Comparison of ENCODE assay signal across 1 cellular context in the genomic region with DNA sequence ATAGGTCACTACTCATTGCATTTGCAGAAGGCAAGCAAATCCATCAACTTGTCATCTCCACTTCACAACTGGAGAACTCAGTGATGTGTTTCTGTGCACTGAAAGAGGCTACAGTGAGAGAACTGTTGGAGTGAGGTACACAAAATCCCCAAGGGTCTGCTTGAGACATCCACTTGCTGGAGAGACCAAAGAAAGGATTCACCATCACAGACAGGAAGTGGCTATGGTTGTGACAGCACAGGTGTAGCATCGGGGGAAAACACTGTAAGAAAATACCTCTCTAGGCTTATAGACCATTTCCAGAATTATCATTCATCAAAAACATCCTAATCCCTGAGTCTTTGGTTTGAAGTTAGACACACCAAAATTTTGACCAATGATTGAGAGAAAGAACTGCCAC.
TF ChIP-seq lines count a peak whose summit lies in the region.

No MANE protein-coding gene starts in this region.

TF ChIP-seq in endothelial cell of umbilical vein, 7 proteins besides CTCF, POLR2A, EP300 and RAD21 (continued from another document):
- TF ChIP-seq GATA2 (IDR thresholded peaks at IDR 0.05; ENCODE audit: insufficient read depth, insufficient read length, low read depth, low read length): no peak
